Comparison of ENCODE assay signal across 21 cellular contexts in genomic region chr13:98851276-98851675, GRCh38.
"Had no signal": no experiment of that assay in that cellular context is flagged by ENCODE, and none has a peak within 500 bp of the region (broad histone marks: within the 10 kb centered on the region; RNA-seq: fewer than 3 reads in every experiment).

No MANE protein-coding gene starts in this region.

- DNase-seq: colonic mucosa; cortex of kidney; effector CD8-positive, alpha-beta T cell; erythroblast; esophagus squamous epithelium; foreskin fibroblast; foreskin melanocyte; gastrocnemius medialis; glutamatergic neuron; head of caudate nucleus; heart right ventricle; hippocampal formation; left cardiac atrium; left lung; left ventricle myocardium superior; lower lobe of right lung; mesenchymal stem cell; midbrain; naive thymus-derived CD4-positive, alpha-beta T cell had no signal

- H3K4me1 ChIP-seq: colonic mucosa, esophagus squamous epithelium had no signal

- H3K9me3 ChIP-seq: colonic mucosa, esophagus squamous epithelium, gastrocnemius medialis, heart right ventricle, left lung, lower lobe of right lung had no signal

- H3K27ac Mint-ChIP-seq: dendritic cell treated with granulocyte-macrophage colony-stimulating factor and Interleukin-4, amounts not matched to agents 40 ng/mL and 50 ng/mL, for 4 days had no signal

- H3K4me3 Mint-ChIP-seq: dendritic cell treated with granulocyte-macrophage colony-stimulating factor and Interleukin-4, amounts not matched to agents 40 ng/mL and 50 ng/mL, for 4 days; naive thymus-derived CD4-positive, alpha-beta T cell had no signal

- H3K4me3 ChIP-seq: colonic mucosa, esophagus squamous epithelium, gastrocnemius medialis, heart right ventricle, left lung, lower lobe of right lung had no signal

- H3K36me3 ChIP-seq: colonic mucosa had no signal

- H3K27me3 ChIP-seq: colonic mucosa, esophagus squamous epithelium, gastrocnemius medialis, heart right ventricle, left lung had no signal

- ATAC-seq: esophagus mucosa; gastrocnemius medialis; heart right ventricle; left cardiac atrium; left lung; left ventricle myocardium superior; lower lobe of right lung; naive thymus-derived CD4-positive, alpha-beta T cell had no signal

- H3K9me3 Mint-ChIP-seq: dendritic cell treated with granulocyte-macrophage colony-stimulating factor and Interleukin-4, amounts not matched to agents 40 ng/mL and 50 ng/mL, for 4 days; naive thymus-derived CD4-positive, alpha-beta T cell had no signal

- H3K27me3 Mint-ChIP-seq: naive thymus-derived CD4-positive, alpha-beta T cell had no signal
